In the genomic region with DNA sequence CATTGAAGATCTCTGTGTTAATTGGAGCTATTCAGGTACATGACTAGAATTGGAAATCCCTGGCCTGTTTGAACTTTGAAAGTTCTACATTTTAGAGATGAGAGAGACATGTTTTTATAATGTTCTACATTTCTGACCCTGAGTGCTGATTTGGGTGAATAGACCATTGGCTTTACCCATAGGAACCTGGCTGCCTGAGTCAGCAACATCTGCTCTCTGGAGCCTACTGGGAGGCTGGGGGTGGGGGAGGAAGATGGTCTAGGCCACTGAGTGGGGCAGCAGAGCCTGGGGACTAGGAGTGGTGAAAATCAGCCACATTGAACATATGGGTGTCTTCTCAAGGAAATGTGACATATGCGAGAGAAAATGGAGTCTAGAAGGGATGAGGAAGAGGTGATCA, we compare ENCODE assay signal across 28 cellular contexts. TPM values are rescaled to one million over a fixed set of nuclear protein-coding genes. Genes with fewer than 3 reads are reported as not detected.
DNase-seq lines count a peak whose midpoint lies in the region; ATAC-seq and TF ChIP-seq lines count a peak whose summit lies in the region.
"Had no signal": no experiment of that assay in that cellular context is flagged by ENCODE, and none has a peak within 500 bp of the region (broad histone marks: within the 10 kb centered on the region; RNA-seq: fewer than 3 reads in every experiment).

No MANE protein-coding gene starts in this region.

- peak overlapping the region; percentile 18 for H3K4me3 Mint-ChIP-seq in T-helper 2 cell treated with Interferon-gamma antibody and Interleukin-4, amounts not matched to agents 5 μg/mL and 100 μg/mL, for 36 hours
- H3K4me3 Mint-ChIP-seq in effector memory CD8-positive, alpha-beta T cell: peak overlapping the region; percentile 63 to 74
- peak overlapping the region; percentile 84 to 94 (median 89) for H3K4me3 Mint-ChIP-seq in nephron

- DNase-seq in T-helper 2 cell treated with Interferon-gamma antibody and Interleukin-4, amounts not matched to agents 5 μg/mL and 100 μg/mL, for 36 hours (ENCODE audit: low spot score): no peak
- DNase-seq in T-helper 2 cell (no peak), H7 (peak; percentile 2)
- no peak for DNase-seq in effector memory CD8-positive, alpha-beta T cell
- DNase-seq: 8988T; activated CD4-positive, alpha-beta T cell treated with anti-CD3 and anti-CD28 coated beads for 36 hours; activated naive CD4-positive, alpha-beta T cell treated with anti-CD3 and anti-CD28 coated beads for 36 hours; activated T-cell treated with anti-CD3 and anti-CD28 coated beads, Interleukin-2, amount 50 U/mL, for 48 hours; DMS53; HFFc6; Kasumi-1; mesenchymal stem cell; NCI-H1436; NCI-H2081 treated with DMSO at 0.1 percent for 48 hours; NCI-H345; NCI-H748 treated with DMSO at 0.1 percent for 48 hours; ovary; retina; SJCRH30 had no signal

- peaks cover 2% of the 10 kb centered on the region for H3K27me3 ChIP-seq in H7 (ENCODE audit: control insufficient read depth, insufficient read depth, low read length)
- H3K27me3 ChIP-seq: cardiac muscle cell, hepatocyte, ovary, SJCRH30, tibial nerve had no signal

- H3K27ac Mint-ChIP-seq in T-helper 2 cell treated with Interferon-gamma antibody and Interleukin-4, amounts not matched to agents 5 μg/mL and 100 μg/mL, for 36 hours: no peak overlapping the region
- no peak overlapping the region for H3K27ac Mint-ChIP-seq in effector memory CD8-positive, alpha-beta T cell
- peak overlapping the region in 2 of 3 experiments; percentile 35 to 94 for H3K27ac Mint-ChIP-seq in nephron
- H3K27ac Mint-ChIP-seq: activated CD4-positive, alpha-beta T cell treated with anti-CD3 and anti-CD28 coated beads for 36 hours; activated naive CD4-positive, alpha-beta T cell treated with anti-CD3 and anti-CD28 coated beads for 36 hours; HFFc6 had no signal

- ATAC-seq in effector memory CD8-positive, alpha-beta T cell (replicated peaks): no peak
- no peak for ATAC-seq in HG02981 (IDR thresholded peaks at IDR 0.05; ENCODE audit: unreplicated experiment)
- no peak for ATAC-seq in HG03139 (IDR thresholded peaks at IDR 0.05; ENCODE audit: unreplicated experiment)
- ATAC-seq in HG03442 (IDR thresholded peaks at IDR 0.05; ENCODE audit: unreplicated experiment): no peak
- ATAC-seq: activated CD4-positive, alpha-beta T cell treated with anti-CD3 and anti-CD28 coated beads for 36 hours; left lobe of liver had no signal

- peaks cover 23% of the 10 kb centered on the region for H3K36me3 Mint-ChIP-seq in T-helper 2 cell treated with Interferon-gamma antibody and Interleukin-4, amounts not matched to agents 5 μg/mL and 100 μg/mL, for 36 hours (ENCODE audit: low read depth)
- H3K36me3 Mint-ChIP-seq in effector memory CD8-positive, alpha-beta T cell (ENCODE audit: insufficient read depth): peaks cover 3% of the 10 kb centered on the region
- peaks cover 4% of the 10 kb centered on the region for H3K36me3 Mint-ChIP-seq in nephron (ENCODE audit: low read depth)

- no peak for TF ChIP-seq CTCF in nephron (IDR thresholded peaks at IDR 0.05; ENCODE audit: unreplicated experiment in 3 of 3)

- H3K4me1 Mint-ChIP-seq in T-helper 2 cell treated with Interferon-gamma antibody and Interleukin-4, amounts not matched to agents 5 μg/mL and 100 μg/mL, for 36 hours (ENCODE audit: low read depth): peaks cover 21% of the 10 kb centered on the region
- H3K4me1 Mint-ChIP-seq in effector memory CD8-positive, alpha-beta T cell (ENCODE audit: low read depth in 2 of 2): peaks cover 6 to 12% of the 10 kb centered on the region in 2 donors
- peaks cover 14% of the 10 kb centered on the region for H3K4me1 Mint-ChIP-seq in nephron

- H3K36me3 ChIP-seq in H7 (replicated peaks; ENCODE audit: control insufficient read depth, insufficient read depth, low read length): no peaks in the 10 kb centered on the region
- H3K36me3 ChIP-seq: cardiac muscle cell, ovary, SJCRH30, tibial nerve had no signal

- peaks cover 41% of the 10 kb centered on the region for H3K9me3 Mint-ChIP-seq in T-helper 2 cell treated with Interferon-gamma antibody and Interleukin-4, amounts not matched to agents 5 μg/mL and 100 μg/mL, for 36 hours
- H3K9me3 Mint-ChIP-seq in effector memory CD8-positive, alpha-beta T cell: peaks cover 9 to 20% of the 10 kb centered on the region in 2 donors
- H3K9me3 Mint-ChIP-seq in nephron: peaks cover 42% of the 10 kb centered on the region

- peaks cover 40% of the 10 kb centered on the region for H3K27me3 Mint-ChIP-seq in T-helper 2 cell treated with Interferon-gamma antibody and Interleukin-4, amounts not matched to agents 5 μg/mL and 100 μg/mL, for 36 hours (ENCODE audit: low read depth)
- peaks cover 6 to 30% of the 10 kb centered on the region in 2 donors for H3K27me3 Mint-ChIP-seq in effector memory CD8-positive, alpha-beta T cell
- peaks cover 9% of the 10 kb centered on the region for H3K27me3 Mint-ChIP-seq in nephron (ENCODE audit: low read depth)

- H3K4me3 ChIP-seq in H7 (ENCODE audit: insufficient read depth, low read depth, low read length): no peak overlapping the region
- H3K4me3 ChIP-seq: cardiac muscle cell, hepatocyte, ovary, SJCRH30, skin epidermis, tibial nerve had no signal

RNA-seq across cellular contexts. Expression of a gene that starts 1.4 kb away (rescaled TPM):
- 26.8 and 37.1 TPM in 2 replicates for total RNA-seq in H7 (2014; rRNA removed; shearing (Covaris generic))

Comparison
In these comparisons a context has a peak if more than half of its experiments do, and no peak if none do; other contexts are left out.
1. H3K27ac Mint-ChIP-seq: peak in nephron (2 of 3); none in T-helper 2 cell treated with Interferon-gamma antibody and Interleukin-4, amounts not matched to agents 5 μg/mL and 100 μg/mL, for 36 hours (single experiment) and effector memory CD8-positive, alpha-beta T cell (0 of 2).
2. H3K4me3 Mint-ChIP-seq: peak in every context shown above with its lines; median percentile 89 in nephron; 68 in effector memory CD8-positive, alpha-beta T cell; 18 in T-helper 2 cell treated with Interferon-gamma antibody and Interleukin-4, amounts not matched to agents 5 μg/mL and 100 μg/mL, for 36 hours.